In the genomic region with DNA sequence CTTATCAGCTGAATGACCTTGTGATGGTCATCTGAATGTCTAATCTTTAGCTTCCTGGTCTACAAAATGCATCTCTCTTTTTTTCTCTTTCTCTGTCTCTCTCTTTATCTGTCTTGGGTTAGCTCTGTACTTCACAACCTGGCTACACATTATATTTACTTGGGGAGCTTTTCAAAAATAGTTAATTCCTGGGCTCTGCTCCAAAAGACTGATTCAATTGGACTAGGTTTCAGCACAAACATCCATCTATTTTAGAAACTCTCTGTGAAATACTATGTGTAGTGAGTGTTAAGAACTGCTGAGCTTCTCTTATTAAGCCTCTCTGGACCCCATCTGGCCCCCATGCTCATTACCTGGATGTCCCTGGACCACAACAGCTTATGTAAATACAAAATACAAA, we compare ENCODE assay signal across 15 cellular contexts. TPM values are rescaled to one million over a fixed set of nuclear protein-coding genes. Genes with fewer than 3 reads are reported as not detected.
A peak's percentile ranks its signal among the peaks of the same experiment; 100 is the strongest.
DNase-seq lines count a peak whose midpoint lies in the region; ATAC-seq and TF ChIP-seq lines count a peak whose summit lies in the region.
"Had no signal": no experiment of that assay in that cellular context is flagged by ENCODE, and none has a peak within 500 bp of the region (broad histone marks: within the 10 kb centered on the region; RNA-seq: fewer than 3 reads in every experiment).

No MANE protein-coding gene starts in this region.

- H3K9me3 ChIP-seq in SK-N-SH: no peaks in the 10 kb centered on the region
- no peaks in the 10 kb centered on the region for H3K9me3 ChIP-seq in gastroesophageal sphincter
- H3K9me3 ChIP-seq in gastrocnemius medialis: no peaks in the 10 kb centered on the region
- H3K9me3 ChIP-seq: breast epithelium, vagina had no signal

- no peaks in the 10 kb centered on the region for H3K9me2 ChIP-seq in SK-N-SH

- no peaks in the 10 kb centered on the region for H4K20me1 ChIP-seq in SK-N-SH (ENCODE audit: insufficient read depth)

- H3F3A ChIP-seq in SK-N-SH (replicated peaks; ENCODE audit: insufficient read depth): no peaks in the 10 kb centered on the region

- H3K27me3 ChIP-seq in SK-N-SH (ENCODE audit: insufficient read depth) (no peaks in the 10 kb centered on the region; the same call in 1 of the 2 replicates), gastroesophageal sphincter (peaks cover 5% of the 10 kb centered on the region), gastrocnemius medialis (peaks cover 0 to 8% (median 6%) of the 10 kb centered on the region in 3 donors)
- H3K27me3 ChIP-seq: vagina had no signal

- H3K4me3 ChIP-seq in SK-N-SH (ENCODE audit: low read depth in 2 of 2, low read length in 1 of 2): no peak overlapping the region
- H3K4me3 ChIP-seq in gastroesophageal sphincter: no peak overlapping the region
- H3K4me3 ChIP-seq in gastrocnemius medialis: no peak overlapping the region
- H3K4me3 ChIP-seq: breast epithelium, GM12878, vagina had no signal

- no peak overlapping the region for H3K4me2 ChIP-seq in SK-N-SH

- no peak overlapping the region for H2AFZ ChIP-seq in SK-N-SH (ENCODE audit: low read depth)

- CTCF ChIA-PET in SK-N-SH (lab: Yijun Ruan, JAX): interaction anchor here (1.1 to 2.9 kb wide), 4 partner anchors 12 to 17 kb away, joined by 3 to 12 read pairs (median 5); no protein-coding TSS in a partner anchor

- no peak for TF ChIP-seq EP300 in SK-N-SH (IDR thresholded peaks at IDR 0.05; ENCODE audit: borderline replicate concordance in 1 of 2, low read depth in 1 of 2, low read length in 1 of 2)
- TF ChIP-seq EP300 in gastroesophageal sphincter (IDR thresholded peaks at IDR 0.05): no peak

- POLR2A ChIA-PET in SK-N-SH (lab: Yijun Ruan, JAX): no interaction called here

- H3K27ac ChIP-seq in SK-N-SH (ENCODE audit: low read depth in 2 of 2, low read length in 1 of 2) (peak overlapping the region in 1 of 2 experiments; percentile 3; a peak in 1 of 4 replicates), gastroesophageal sphincter (peak overlapping the region in 3 of 4 donors; percentile 13 to 29 (median 24)), gastrocnemius medialis (no peak overlapping the region)
- H3K27ac ChIP-seq: breast epithelium, vagina had no signal

- H3K79me2 ChIP-seq in SK-N-SH (ENCODE audit: insufficient read depth): no peaks in the 10 kb centered on the region

- TF ChIP-seq POLR2A in gastroesophageal sphincter (IDR thresholded peaks at IDR 0.05) (no peak), gastrocnemius medialis (IDR thresholded peaks at IDR 0.05) (no peak)

- ATAC-seq in SK-N-SH treated with all-trans-retinoic acid at 6 μM for 48 hours (no peak; the same call in 2 of the 3 replicates), gastroesophageal sphincter (no peak), HG03159 (IDR thresholded peaks at IDR 0.05; ENCODE audit: unreplicated experiment) (no peak), gastrocnemius medialis (no peak)
- ATAC-seq: activated CD8-positive, alpha-beta T cell treated with anti-CD3 and anti-CD28 coated beads, Interleukin-2, amount 10 ng/mL, durations not matched to agents 7 days and 5 days; CD8-positive, alpha-beta T cell; GM12878; stimulated activated memory B cell treated with anti-CD40 and anti-IgM and Interleukin-4, amounts not matched to agents 10 μg/mL and 1 μg/mL and 100 μg/mL, for 72 hours had no signal

- no peaks in the 10 kb centered on the region for H3K36me3 ChIP-seq in SK-N-SH (replicated peaks in 1 of 2; ENCODE audit: control insufficient read depth in 1 of 2, insufficient read depth in 2 of 2, low read length in 1 of 2)
- H3K36me3 ChIP-seq in gastroesophageal sphincter: no peaks in the 10 kb centered on the region
- H3K36me3 ChIP-seq in gastrocnemius medialis: no peaks in the 10 kb centered on the region
- H3K36me3 ChIP-seq: breast epithelium, vagina had no signal

- H3K4me1 ChIP-seq in SK-N-SH (ENCODE audit: control insufficient read depth in 1 of 2, insufficient read depth in 2 of 2, low read depth in 1 of 2, low read length in 1 of 2): 0 out of 4 replicates have a peak, but pooled peaks cover 0 to 13% of the 10 kb centered on the region in 2 experiments
- peaks cover 0 to 21% (median 4%) of the 10 kb centered on the region in 3 donors for H3K4me1 ChIP-seq in gastroesophageal sphincter
- H3K4me1 ChIP-seq in gastrocnemius medialis: no peaks in the 10 kb centered on the region
- H3K4me1 ChIP-seq: breast epithelium, vagina had no signal

- TF ChIP-seq RAD21 in SK-N-SH (IDR thresholded peaks at IDR 0.05; ENCODE audit: low read length): no peak

- no peak overlapping the region for H3K9ac ChIP-seq in SK-N-SH

- intact Hi-C loops in gastrocnemius medialis (cut with DNase I; ENCODE audit: low total_unique reads): no loop called here

- TF ChIP-seq CTCF in SK-N-SH (IDR thresholded peaks at IDR 0.05): no peak
- TF ChIP-seq CTCF in gastroesophageal sphincter (IDR thresholded peaks at IDR 0.05): no peak
- no peak for TF ChIP-seq CTCF in gastrocnemius medialis (IDR thresholded peaks at IDR 0.05 in 4 of 5, conservative IDR thresholded peaks at IDR 0.05 in 1 of 5)

- DNase-seq in SK-N-SH: no peak
- DNase-seq in astrocyte of the hippocampus (ENCODE audit: low read depth, low spot score): peak; percentile 73
- DNase-seq in superior temporal gyrus (ENCODE audit: extremely low spot score): peak; percentile 54
- DNase-seq in NCI-H524 treated with DMSO at 0.1 percent for 48 hours (lab: John Stamatoyannopoulos, UW): no peak
- DNase-seq in gastrocnemius medialis: no peak
- DNase-seq: activated CD8-positive, alpha-beta T cell treated with anti-CD3 and anti-CD28 coated beads, Interleukin-2, amount 10 ng/mL, durations not matched to agents 7 days and 5 days; CD8-positive, alpha-beta T cell; NCI-H1105 had no signal

- in situ Hi-C loops in gastrocnemius medialis (cut with MboI; ENCODE audit: low sequenced_read_pairs in 4 of 4): loop anchor here in 2 of 4 donors (25.0 kb wide), 1 partner anchor 1370 kb away; a partner anchor contains a TSS

TF ChIP-seq in SK-N-SH, 30 proteins besides CTCF, POLR2A, EP300 and RAD21:
- TF ChIP-seq NFIC (IDR thresholded peaks at IDR 0.05; ENCODE audit: borderline replicate concordance) (0 out of 2 replicates have a peak, but pooled peaks have one; percentile 12), FOXM1 (IDR thresholded peaks at IDR 0.05; ENCODE audit: low read depth) (no peak)

TF ChIP-seq in SK-N-SH treated with all-trans-retinoic acid at 6 μM for 48 hours, 23 proteins besides CTCF, POLR2A, EP300 and RAD21:
- TF ChIP-seq OSR1 (CRISPR knock-in tag; IDR thresholded peaks at IDR 0.05): no peak
- TF ChIP-seq, protein P1, sequence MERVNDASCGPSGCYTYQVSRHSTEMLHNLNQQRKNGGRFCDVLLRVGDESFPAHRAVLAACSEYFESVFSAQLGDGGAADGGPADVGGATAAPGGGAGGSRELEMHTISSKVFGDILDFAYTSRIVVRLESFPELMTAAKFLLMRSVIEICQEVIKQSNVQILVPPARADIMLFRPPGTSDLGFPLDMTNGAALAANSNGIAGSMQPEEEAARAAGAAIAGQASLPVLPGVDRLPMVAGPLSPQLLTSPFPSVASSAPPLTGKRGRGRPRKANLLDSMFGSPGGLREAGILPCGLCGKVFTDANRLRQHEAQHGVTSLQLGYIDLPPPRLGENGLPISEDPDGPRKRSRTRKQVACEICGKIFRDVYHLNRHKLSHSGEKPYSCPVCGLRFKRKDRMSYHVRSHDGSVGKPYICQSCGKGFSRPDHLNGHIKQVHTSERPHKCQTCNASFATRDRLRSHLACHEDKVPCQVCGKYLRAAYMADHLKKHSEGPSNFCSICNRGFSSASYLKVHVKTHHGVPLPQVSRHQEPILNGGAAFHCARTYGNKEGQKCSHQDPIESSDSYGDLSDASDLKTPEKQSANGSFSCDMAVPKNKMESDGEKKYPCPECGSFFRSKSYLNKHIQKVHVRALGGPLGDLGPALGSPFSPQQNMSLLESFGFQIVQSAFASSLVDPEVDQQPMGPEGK (CRISPR knock-in tag; IDR thresholded peaks at IDR 0.05; ENCODE audit: borderline replicate concordance): no peak
- TF ChIP-seq, protein P2, sequence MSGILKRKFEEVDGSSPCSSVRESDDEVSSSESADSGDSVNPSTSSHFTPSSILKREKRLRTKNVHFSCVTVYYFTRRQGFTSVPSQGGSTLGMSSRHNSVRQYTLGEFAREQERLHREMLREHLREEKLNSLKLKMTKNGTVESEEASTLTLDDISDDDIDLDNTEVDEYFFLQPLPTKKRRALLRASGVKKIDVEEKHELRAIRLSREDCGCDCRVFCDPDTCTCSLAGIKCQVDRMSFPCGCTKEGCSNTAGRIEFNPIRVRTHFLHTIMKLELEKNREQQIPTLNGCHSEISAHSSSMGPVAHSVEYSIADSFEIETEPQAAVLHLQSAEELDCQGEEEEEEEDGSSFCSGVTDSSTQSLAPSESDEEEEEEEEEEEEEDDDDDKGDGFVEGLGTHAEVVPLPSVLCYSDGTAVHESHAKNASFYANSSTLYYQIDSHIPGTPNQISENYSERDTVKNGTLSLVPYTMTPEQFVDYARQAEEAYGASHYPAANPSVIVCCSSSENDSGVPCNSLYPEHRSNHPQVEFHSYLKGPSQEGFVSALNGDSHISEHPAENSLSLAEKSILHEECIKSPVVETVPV (CRISPR knock-in tag; IDR thresholded peaks at IDR 0.05): no peak
- no peak for TF ChIP-seq ZNF8 (CRISPR knock-in tag; IDR thresholded peaks at IDR 0.05)
- no peak for TF ChIP-seq ZC3H10 (CRISPR knock-in tag; IDR thresholded peaks at IDR 0.05)
- TF ChIP-seq ZFP3 (CRISPR knock-in tag; IDR thresholded peaks at IDR 0.05): no peak
- TF ChIP-seq, protein P3, sequence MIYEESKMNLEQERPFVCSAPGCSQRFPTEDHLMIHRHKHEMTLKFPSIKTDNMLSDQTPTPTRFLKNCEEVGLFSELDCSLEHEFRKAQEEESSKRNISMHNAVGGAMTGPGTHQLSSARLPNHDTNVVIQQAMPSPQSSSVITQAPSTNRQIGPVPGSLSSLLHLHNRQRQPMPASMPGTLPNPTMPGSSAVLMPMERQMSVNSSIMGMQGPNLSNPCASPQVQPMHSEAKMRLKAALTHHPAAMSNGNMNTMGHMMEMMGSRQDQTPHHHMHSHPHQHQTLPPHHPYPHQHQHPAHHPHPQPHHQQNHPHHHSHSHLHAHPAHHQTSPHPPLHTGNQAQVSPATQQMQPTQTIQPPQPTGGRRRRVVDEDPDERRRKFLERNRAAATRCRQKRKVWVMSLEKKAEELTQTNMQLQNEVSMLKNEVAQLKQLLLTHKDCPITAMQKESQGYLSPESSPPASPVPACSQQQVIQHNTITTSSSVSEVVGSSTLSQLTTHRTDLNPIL (CRISPR knock-in tag; IDR thresholded peaks at IDR 0.05; ENCODE audit: low read depth): no peak
- no peak for TF ChIP-seq ZNF565 (CRISPR knock-in tag; conservative IDR thresholded peaks at IDR 0.05; ENCODE audit: low read depth)
- TF ChIP-seq TOX (CRISPR knock-in tag; IDR thresholded peaks at IDR 0.05; ENCODE audit: borderline replicate concordance): no peak
- no peak for TF ChIP-seq ISL1 (CRISPR knock-in tag; IDR thresholded peaks at IDR 0.05)
- no peak for TF ChIP-seq ZNF70 (CRISPR knock-in tag; IDR thresholded peaks at IDR 0.05)
- TF ChIP-seq TCF4 (CRISPR knock-in tag; IDR thresholded peaks at IDR 0.05; ENCODE audit: borderline replicate concordance): no peak

RNA-seq across cellular contexts. Expression of a gene that starts 14.6 kb away (rescaled TPM):
- polyA plus RNA-seq in SK-N-SH (2012; rRNA removed): 12.5 and 14.4 TPM in 2 replicates
- 14.3 and 15.5 TPM in 2 replicates for polyA plus RNA-seq in SK-N-SH (2012; cell fraction: cytosol; rRNA removed)
- polyA plus RNA-seq in SK-N-SH (2012; cell fraction: nucleus; rRNA removed): 12.5 and 33.1 TPM in 2 replicates
- total RNA-seq in gastroesophageal sphincter: 10 to 100 TPM; 34.6 to 45.3 (median 35.4) TPM
- 10 to 100 TPM; 11.9 to 14.7 (median 13.0) TPM for total RNA-seq in gastrocnemius medialis

Comparison
In these comparisons a context has a peak if more than half of its experiments do, and no peak if none do; other contexts are left out.
1. DNase-seq: peak in astrocyte of the hippocampus (single experiment) and superior temporal gyrus (single experiment); none in SK-N-SH (single experiment), NCI-H524 treated with DMSO at 0.1 percent for 48 hours (single experiment) and gastrocnemius medialis (0 of 2).
2. H3K27ac ChIP-seq: peak in gastroesophageal sphincter (3 of 4); none in gastrocnemius medialis (0 of 4).